In genomic region chr16:70187858-70188607, GRCh38 we compare ENCODE assay signal across 9 cellular contexts. TPM values are rescaled to one million over a fixed set of nuclear protein-coding genes. Genes with fewer than 3 reads are reported as not detected.
A peak's percentile ranks its signal among the peaks of the same experiment; 100 is the strongest.
DNase-seq lines count a peak whose midpoint lies in the region; ATAC-seq and TF ChIP-seq lines count a peak whose summit lies in the region.
"Not testable (repeated sequence)": the region's sequence is repeated elsewhere in the genome, so short reads cannot be mapped to it uniquely, and the experiment has no call there.
"Had no signal": no experiment of that assay in that cellular context is flagged by ENCODE, and none has a peak within 500 bp of the region (broad histone marks: within the 10 kb centered on the region; RNA-seq: fewer than 3 reads in every experiment).

No MANE protein-coding gene starts in this region.

- peak; percentile 44 for ATAC-seq in HG03354 (IDR thresholded peaks at IDR 0.05; ENCODE audit: poor library complexity, severe bottlenecking, unreplicated experiment)
- ATAC-seq in activated CD8-positive, alpha-beta T cell treated with anti-CD3 and anti-CD28 coated beads, Interleukin-2, amount 10 ng/mL, durations not matched to agents 7 days and 5 days: peak; percentile 50

- not testable (repeated sequence) for H3K27me3 Mint-ChIP-seq in activated CD8-positive, alpha-beta T cell treated with anti-CD3 and anti-CD28 coated beads, Interleukin-2, amount 10 ng/mL, durations not matched to agents 7 days and 5 days (ENCODE audit: low read depth); dendritic cell treated with granulocyte-macrophage colony-stimulating factor and Interleukin-4, amounts not matched to agents 40 ng/mL and 50 ng/mL, for 4 days

- H3K36me3 Mint-ChIP-seq in activated CD8-positive, alpha-beta T cell treated with anti-CD3 and anti-CD28 coated beads, Interleukin-2, amount 10 ng/mL, durations not matched to agents 7 days and 5 days (ENCODE audit: low read depth); dendritic cell treated with granulocyte-macrophage colony-stimulating factor and Interleukin-4, amounts not matched to agents 40 ng/mL and 50 ng/mL, for 4 days (ENCODE audit: low read depth): not testable (repeated sequence)

- not testable (repeated sequence) for H3K4me1 Mint-ChIP-seq in activated CD8-positive, alpha-beta T cell treated with anti-CD3 and anti-CD28 coated beads, Interleukin-2, amount 10 ng/mL, durations not matched to agents 7 days and 5 days (ENCODE audit: low read depth); dendritic cell treated with granulocyte-macrophage colony-stimulating factor and Interleukin-4, amounts not matched to agents 40 ng/mL and 50 ng/mL, for 4 days (ENCODE audit: low read depth)

- not testable (repeated sequence) for H3K4me1 ChIP-seq in BLaER1 treated with 17β-estradiol and CSF1 and Interleukin-3, amounts not matched to agents 10 nM and 100 nM; left ventricle myocardium inferior; mucosa of rectum (ENCODE audit: control insufficient read depth in 2 of 2, insufficient read depth in 2 of 2, low read length in 2 of 2); rectal smooth muscle tissue (ENCODE audit: control insufficient read depth, insufficient read depth, low read length); tibial artery

- not testable (repeated sequence) for H3K27ac Mint-ChIP-seq in activated CD8-positive, alpha-beta T cell treated with anti-CD3 and anti-CD28 coated beads, Interleukin-2, amount 10 ng/mL, durations not matched to agents 7 days and 5 days; dendritic cell treated with granulocyte-macrophage colony-stimulating factor and Interleukin-4, amounts not matched to agents 40 ng/mL and 50 ng/mL, for 4 days

- peak overlapping the region in 6 of 11 experiments; percentile 9 to 48 (median 23); a peak in 4 of 22 replicates for H3K4me2 ChIP-seq in BLaER1 treated with 17β-estradiol and CSF1 and Interleukin-3, amounts not matched to agents 10 nM and 100 nM

- H3K4me3 ChIP-seq in BLaER1 treated with 17β-estradiol and CSF1 and Interleukin-3, amounts not matched to agents 10 nM and 100 nM: peak overlapping the region in 6 of 10 experiments; percentile 34 to 59 (median 40); a peak in 8 of 20 replicates
- H3K4me3 ChIP-seq in left ventricle myocardium inferior (peak overlapping the region; percentile 63), mucosa of rectum (ENCODE audit: low read length in 2 of 2) (peak overlapping the region; percentile 20 to 23), rectal smooth muscle tissue (ENCODE audit: low read length) (peak overlapping the region; percentile 44), tibial artery (peak overlapping the region; percentile 51 to 59)

- peak overlapping the region in 1 of 11 experiments; percentile 30; a peak in 1 of 22 replicates for H3K9ac ChIP-seq in BLaER1 treated with 17β-estradiol and CSF1 and Interleukin-3, amounts not matched to agents 10 nM and 100 nM
- H3K9ac ChIP-seq in mucosa of rectum (ENCODE audit: low read depth in 1 of 2, low read length in 2 of 2): peak overlapping the region in 1 of 2 donors; percentile 51
- not testable (repeated sequence) for H3K9ac ChIP-seq in rectal smooth muscle tissue (ENCODE audit: low read length)

- H3K27me3 ChIP-seq in BLaER1 treated with 17β-estradiol and CSF1 and Interleukin-3, amounts not matched to agents 10 nM and 100 nM: peaks cover 5 to 15% (median 13%) of the 10 kb centered on the region in 11 experiments; a peak in 21 of 22 replicates
- H3K27me3 ChIP-seq in left ventricle myocardium inferior (ENCODE audit: low read depth); mucosa of rectum (ENCODE audit: control insufficient read depth in 2 of 2, insufficient read depth in 2 of 2, low read length in 2 of 2); rectal smooth muscle tissue (ENCODE audit: control insufficient read depth, insufficient read depth, low read length); tibial artery: not testable (repeated sequence)

- H3K9me3 Mint-ChIP-seq in activated CD8-positive, alpha-beta T cell treated with anti-CD3 and anti-CD28 coated beads, Interleukin-2, amount 10 ng/mL, durations not matched to agents 7 days and 5 days (ENCODE audit: insufficient read depth); dendritic cell treated with granulocyte-macrophage colony-stimulating factor and Interleukin-4, amounts not matched to agents 40 ng/mL and 50 ng/mL, for 4 days: not testable (repeated sequence)

- H3K27ac ChIP-seq in BLaER1 treated with 17β-estradiol and CSF1 and Interleukin-3, amounts not matched to agents 10 nM and 100 nM; mucosa of rectum (ENCODE audit: low read depth in 2 of 2, low read length in 2 of 2): not testable (repeated sequence)
- peak overlapping the region; percentile 75 for H3K27ac ChIP-seq in left ventricle myocardium inferior (replicated peaks)
- peak overlapping the region; percentile 58 for H3K27ac ChIP-seq in rectal smooth muscle tissue (ENCODE audit: low read depth, low read length)
- peak overlapping the region; percentile 77 to 84 for H3K27ac ChIP-seq in tibial artery

- POLR2A ChIA-PET in activated CD8-positive, alpha-beta T cell treated with anti-CD3 and anti-CD28 coated beads, Interleukin-2, amount 10 ng/mL, durations not matched to agents 7 days and 5 days (lab: Charles Lee): not testable (repeated sequence)

- CTCF ChIA-PET in activated CD8-positive, alpha-beta T cell treated with anti-CD3 and anti-CD28 coated beads, Interleukin-2, amount 10 ng/mL, durations not matched to agents 7 days and 5 days (lab: Charles Lee): not testable (repeated sequence)

- not testable (repeated sequence) for TF ChIP-seq CTCF in left ventricle myocardium inferior (IDR thresholded peaks at IDR 0.05; ENCODE audit: borderline replicate concordance); tibial artery (IDR thresholded peaks at IDR 0.05)

- H3K4me3 Mint-ChIP-seq in activated CD8-positive, alpha-beta T cell treated with anti-CD3 and anti-CD28 coated beads, Interleukin-2, amount 10 ng/mL, durations not matched to agents 7 days and 5 days: not testable (repeated sequence)
- H3K4me3 Mint-ChIP-seq in dendritic cell treated with granulocyte-macrophage colony-stimulating factor and Interleukin-4, amounts not matched to agents 40 ng/mL and 50 ng/mL, for 4 days: peak overlapping the region; percentile 9

- intact Hi-C loops in dendritic cell treated with granulocyte-macrophage colony-stimulating factor and Interleukin-4, amounts not matched to agents 40 ng/mL and 50 ng/mL, for 4 days (cut with micrococcal nuclease); left ventricle myocardium inferior (cut with micrococcal nuclease); tibial artery (cut with DNase I; ENCODE audit: low total_unique reads): not testable (repeated sequence)

- H3K36me3 ChIP-seq in BLaER1 treated with 17β-estradiol and CSF1 and Interleukin-3, amounts not matched to agents 10 nM and 100 nM; left ventricle myocardium inferior; mucosa of rectum (ENCODE audit: control insufficient read depth in 2 of 2, insufficient read depth in 2 of 2, low read length in 2 of 2); rectal smooth muscle tissue (ENCODE audit: control insufficient read depth, insufficient read depth, low read length); tibial artery: not testable (repeated sequence)

- H4K20me1 ChIP-seq in BLaER1 treated with 17β-estradiol and CSF1 and Interleukin-3, amounts not matched to agents 10 nM and 100 nM: not testable (repeated sequence)

- not testable (repeated sequence) for DNase-seq in activated CD8-positive, alpha-beta T cell treated with anti-CD3 and anti-CD28 coated beads, Interleukin-2, amount 10 ng/mL, durations not matched to agents 7 days and 5 days; left ventricle myocardium inferior
- peak; percentile 41 to 66 for DNase-seq in tibial artery

- H3K9me3 ChIP-seq in BLaER1 treated with 17β-estradiol and CSF1 and Interleukin-3, amounts not matched to agents 10 nM and 100 nM (replicated peaks in 1 of 11); left ventricle myocardium inferior (replicated peaks); mucosa of rectum (ENCODE audit: control insufficient read depth in 2 of 2, low read length in 2 of 2); tibial artery: not testable (repeated sequence)

RNA-seq across cellular contexts. Expression of gene CLEC18C, which starts 14.4 kb away (rescaled TPM):
- 1 to 10 TPM in 1 of 2 experiments, under 1 TPM in 1; 0.42 to 1.1 TPM for total RNA-seq in activated CD8-positive, alpha-beta T cell treated with anti-CD3 and anti-CD28 coated beads, Interleukin-2, amount 10 ng/mL, durations not matched to agents 7 days and 5 days
- not detected for total RNA-seq in left ventricle myocardium inferior
- total RNA-seq: H4 had no signal
